Comparison of ENCODE assay signal across 18 cellular contexts in the genomic region with DNA sequence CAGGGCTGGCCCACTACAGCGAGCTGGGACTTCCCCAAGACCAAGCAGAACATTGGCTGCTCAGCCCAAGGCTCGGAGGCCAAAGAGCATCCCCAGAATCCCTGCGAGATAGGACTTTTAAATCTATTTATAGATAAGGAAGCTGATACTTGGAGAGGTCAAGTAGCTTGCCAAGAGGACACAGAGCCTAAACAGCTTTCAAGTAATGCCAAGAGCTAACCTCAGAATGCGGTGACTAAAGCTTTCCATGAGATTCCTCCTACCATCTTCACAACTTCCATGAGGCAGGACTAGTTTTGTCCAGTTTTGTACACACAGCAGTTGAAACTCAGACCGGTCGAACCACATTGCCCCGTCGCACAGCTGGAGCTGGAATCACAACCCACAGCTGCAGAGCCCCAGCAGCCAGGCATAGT.
DNase-seq lines count a peak whose midpoint lies in the region; ATAC-seq and TF ChIP-seq lines count a peak whose summit lies in the region.
"Had no signal": no experiment of that assay in that cellular context is flagged by ENCODE, and none has a peak within 500 bp of the region (broad histone marks: within the 10 kb centered on the region; RNA-seq: fewer than 3 reads in every experiment).

No MANE protein-coding gene starts in this region.

- intact Hi-C loops in HCT116 (cut with micrococcal nuclease), result no loop called here

- no peak for TF ChIP-seq CTCF in HCT116 (IDR thresholded peaks at IDR 0.05 in 2 of 3, conservative IDR thresholded peaks at IDR 0.05 in 1 of 3; ENCODE audit: borderline replicate concordance in 1 of 3, insufficient read depth in 1 of 3, low read depth in 2 of 3, low read length in 2 of 3)
- no peak for TF ChIP-seq CTCF in astrocyte of the cerebellum (IDR thresholded peaks at IDR 0.05; ENCODE audit: low read depth, low read length, missing control alignments)
- TF ChIP-seq CTCF in hepatocyte (IDR thresholded peaks at IDR 0.05; ENCODE audit: poor library complexity), result no peak

- H3K4me2 ChIP-seq in HCT116 (ENCODE audit: low read length) (peak overlapping the region; percentile 74), hepatocyte (no peak overlapping the region)
- H3K4me2 ChIP-seq: A549 had no signal

- H2AFZ ChIP-seq in HCT116 (ENCODE audit: low read depth, low read length, poor library complexity, severe bottlenecking), result no peak overlapping the region
- H2AFZ ChIP-seq in hepatocyte, result no peak overlapping the region

- in situ Hi-C loops in astrocyte of the cerebellum (cut with HindIII; ENCODE audit: low sequenced_read_pairs), result no loop called here

- no peaks in the 10 kb centered on the region for H3K36me3 ChIP-seq in HCT116 (ENCODE audit: control insufficient read depth in 1 of 2, insufficient read depth in 2 of 2, low read length in 2 of 2)
- H3K36me3 ChIP-seq in hepatocyte (replicated peaks; ENCODE audit: insufficient read depth, low read depth), result no peaks in the 10 kb centered on the region
- H3K36me3 ChIP-seq: esophagus muscularis mucosa, prostate gland, thyroid gland had no signal

- no peaks in the 10 kb centered on the region for H4K20me1 ChIP-seq in HCT116 (ENCODE audit: insufficient read depth)
- no peaks in the 10 kb centered on the region for H4K20me1 ChIP-seq in hepatocyte (ENCODE audit: insufficient read depth, poor library complexity, severe bottlenecking)

- no peak for TF ChIP-seq POLR2A in HCT116 (IDR thresholded peaks at IDR 0.05; ENCODE audit: borderline replicate concordance, extremely low read depth, insufficient read depth, insufficient read length)

- no peaks in the 10 kb centered on the region for H3K27me3 ChIP-seq in HCT116 (ENCODE audit: insufficient read depth, low read length)
- H3K27me3 ChIP-seq in hepatocyte, result peaks cover 3% of the 10 kb centered on the region
- H3K27me3 ChIP-seq: thyroid gland had no signal

- peak overlapping the region in 1 of 2 experiments; percentile 37; a peak in 2 of 4 replicates for H3K4me3 ChIP-seq in HCT116 (replicated peaks in 1 of 2; ENCODE audit: low read depth in 1 of 2, low read length in 2 of 2)
- no peak overlapping the region for H3K4me3 ChIP-seq in astrocyte of the cerebellum (ENCODE audit: low read depth, low read length)
- no peak overlapping the region for H3K4me3 ChIP-seq in hepatocyte
- H3K4me3 ChIP-seq: A549, esophagus muscularis mucosa, prostate gland, thyroid gland had no signal

- CTCF ChIA-PET in HCT116 (lab: Charles Lee), result no interaction called here

- TF ChIP-seq RAD21 in HCT116 (IDR thresholded peaks at IDR 0.05; ENCODE audit: low read depth), result no peak; the same call in 1 of the 2 replicates

- POLR2A ChIA-PET in HCT116 (lab: Charles Lee), result interaction anchor here (1.0 kb wide), 1 partner anchor 11 kb away, joined by 3 read pairs; no protein-coding TSS in a partner anchor

- BruUV-seq in HCT116 (replicated peaks; lab: Mats Ljungman, UMichigan), result no TSS peak

- no peaks in the 10 kb centered on the region for H3K79me2 ChIP-seq in HCT116 (ENCODE audit: insufficient read depth, low read length)
- no peaks in the 10 kb centered on the region for H3K79me2 ChIP-seq in hepatocyte

- no peaks in the 10 kb centered on the region for H3K9me2 ChIP-seq in HCT116 (ENCODE audit: insufficient read depth)
- H3K9me2 ChIP-seq in hepatocyte (replicated peaks; ENCODE audit: insufficient read depth), result no peaks in the 10 kb centered on the region

- peak overlapping the region; percentile 32; the same call in 1 of the 2 replicates for H3K9ac ChIP-seq in HCT116 (ENCODE audit: low read length)

- 82% methylated on average over 8 of the region's 8 CpGs for WGBS in hepatocyte (ENCODE audit: low lambda C conversion rate, missing lambda C conversion rate)

- RAD21 ChIA-PET in HCT116 (lab: Charles Lee; ENCODE audit: low non-redundant PET in 1 of 2, low total read pairs in 2 of 2, uncharacterized antibody in 2 of 2, unreplicated experiment in 2 of 2), result no interaction called here

- peak; percentile 88 for DNase-seq in A172 (ENCODE audit: low spot score)
- DNase-seq in HCT116 (ENCODE audit: low read depth, low spot score), result peak; percentile 85
- DNase-seq in astrocyte of the cerebellum (ENCODE audit: low read depth), result peak; percentile 91
- peak; percentile 14 for DNase-seq in hepatocyte (ENCODE audit: low spot score)
- DNase-seq in NCI-H146 (lab: John Stamatoyannopoulos, UW), result no peak
- DNase-seq: activated CD8-positive, alpha-beta T cell treated with anti-CD3 and anti-CD28 coated beads for 36 hours; activated naive CD4-positive, alpha-beta T cell; KBM-7; NCI-H187; NCI-H748 treated with DMSO at 0.1 percent for 48 hours; T-helper 9 cell; thyroid gland had no signal

- H3K27ac ChIP-seq in HCT116 (ENCODE audit: low read depth, low read length) (peak overlapping the region; percentile 27; the same call in 1 of the 2 replicates), hepatocyte (no peak overlapping the region)
- H3K27ac ChIP-seq: A549, esophagus muscularis mucosa, prostate gland, thyroid gland had no signal

- H3K9me3 ChIP-seq in HCT116 (ENCODE audit: control insufficient read depth in 1 of 2, insufficient read depth in 1 of 2, low read depth in 1 of 2, low read length in 2 of 2) (no peaks in the 10 kb centered on the region), hepatocyte (ENCODE audit: low read depth) (no peaks in the 10 kb centered on the region)
- H3K9me3 ChIP-seq: A549, esophagus muscularis mucosa, prostate gland, thyroid gland had no signal

- peak; percentile 91 for ATAC-seq in HCT116
- ATAC-seq in GM19324 (IDR thresholded peaks at IDR 0.05; ENCODE audit: low FRiP score, unreplicated experiment), result no peak
- ATAC-seq in HG03097 (IDR thresholded peaks at IDR 0.05; ENCODE audit: low FRiP score, unreplicated experiment), result no peak
- no peak for ATAC-seq in HG02981 (IDR thresholded peaks at IDR 0.05; ENCODE audit: unreplicated experiment)
- ATAC-seq: A549; activated CD8-positive, alpha-beta T cell treated with anti-CD3 and anti-CD28 coated beads for 36 hours had no signal

- H3K4me1 ChIP-seq in HCT116 (ENCODE audit: control insufficient read depth in 1 of 2, insufficient read depth in 2 of 2, low read length in 2 of 2), result peaks cover 21 to 38% of the 10 kb centered on the region in 2 experiments
- no peaks in the 10 kb centered on the region for H3K4me1 ChIP-seq in hepatocyte (ENCODE audit: insufficient read depth)
- H3K4me1 ChIP-seq: A549, esophagus muscularis mucosa, prostate gland, thyroid gland had no signal

TF ChIP-seq in HCT116, 20 proteins besides CTCF, POLR2A, EP300 and RAD21 (continues in another document):
- TF ChIP-seq YY1 (IDR thresholded peaks at IDR 0.05; ENCODE audit: extremely low read depth, insufficient replicate concordance, low read depth, low read length), result peak; percentile 4
- no peak for TF ChIP-seq ZNF274 (IDR thresholded peaks at IDR 0.05; ENCODE audit: low read depth, low read length)
- TF ChIP-seq ELF1 (IDR thresholded peaks at IDR 0.05; ENCODE audit: borderline replicate concordance, low read depth), result no peak
- peak; percentile 62 for TF ChIP-seq SRF (IDR thresholded peaks at IDR 0.05; ENCODE audit: low read depth)
- peak; percentile 96 for TF ChIP-seq CBX3 (IDR thresholded peaks at IDR 0.05; ENCODE audit: low read depth)
- peak; percentile 58 for TF ChIP-seq ZBTB33 (IDR thresholded peaks at IDR 0.05; ENCODE audit: extremely low read depth, insufficient replicate concordance, low read length)
- peak; percentile 96 for TF ChIP-seq JUND (IDR thresholded peaks at IDR 0.05)
- peak; percentile 72 for TF ChIP-seq POLR2AphosphoS5 (IDR thresholded peaks at IDR 0.05; ENCODE audit: low read depth, low read length)
- TF ChIP-seq SP1 (IDR thresholded peaks at IDR 0.05; ENCODE audit: low read depth), result peak; percentile 95
- TF ChIP-seq EZH2phosphoT487 (IDR thresholded peaks at IDR 0.05; ENCODE audit: borderline replicate concordance), result no peak
- no peak for TF ChIP-seq EZH2 (IDR thresholded peaks at IDR 0.05)
- TF ChIP-seq EGR1 (IDR thresholded peaks at IDR 0.05; ENCODE audit: low read depth), result peak; percentile 43; the same call in 1 of the 2 replicates
- peak; percentile 83 for TF ChIP-seq MAX (IDR thresholded peaks at IDR 0.05)
- peak; percentile 90 for TF ChIP-seq FOSL1 (IDR thresholded peaks at IDR 0.05; ENCODE audit: low read depth)
- peak; percentile 72 for TF ChIP-seq TCF7L2 (IDR thresholded peaks at IDR 0.05; ENCODE audit: borderline replicate concordance, extremely low read depth, insufficient read depth, insufficient read length)
- no peak for TF ChIP-seq ZFX (IDR thresholded peaks at IDR 0.05)
- peak; percentile 80 for TF ChIP-seq SIN3A (IDR thresholded peaks at IDR 0.05; ENCODE audit: low read depth)
- TF ChIP-seq ATF3 (IDR thresholded peaks at IDR 0.05), result peak; percentile 60; the same call in 1 of the 2 replicates
- TF ChIP-seq CEBPB (IDR thresholded peaks at IDR 0.05; ENCODE audit: low read depth), result peak; percentile 78
